In genomic region chr3:40996827-40997710, GRCh38 we compare ENCODE assay signal across 23 cellular contexts.
DNase-seq lines count a peak whose midpoint lies in the region; ATAC-seq and TF ChIP-seq lines count a peak whose summit lies in the region.
"Had no signal": no experiment of that assay in that cellular context is flagged by ENCODE, and none has a peak within 500 bp of the region (broad histone marks: within the 10 kb centered on the region; RNA-seq: fewer than 3 reads in every experiment).

No MANE protein-coding gene starts in this region.

- H3K27ac ChIP-seq in SK-N-SH (ENCODE audit: low read depth in 2 of 2, low read length in 1 of 2): no peak overlapping the region
- peak overlapping the region; percentile 78 for H3K27ac ChIP-seq in mesendoderm (ENCODE audit: low read depth, low read length)
- H3K27ac ChIP-seq in esophagus muscularis mucosa (replicated peaks in 1 of 4): no peak overlapping the region
- H3K27ac ChIP-seq: 22Rv1, dorsolateral prefrontal cortex, lower lobe of right lung, neutrophil, suprapubic skin, VCaP had no signal

- no peak for ATAC-seq in SK-N-SH treated with all-trans-retinoic acid at 6 μM for 48 hours

- DNase-seq in SK-N-SH (peak; percentile 11), choroid plexus epithelial cell (ENCODE audit: low read depth) (peak; percentile 69), mesendoderm (peak; percentile 85), GM19238 (ENCODE audit: insufficient read length, low spot score) (no peak), esophagus muscularis mucosa (ENCODE audit: extremely low spot score) (no peak), mucosa of gallbladder (ENCODE audit: low spot score) (no peak)
- no peak for DNase-seq in activated effector memory CD4-positive, alpha-beta T cell treated with Interleukin-2 at 50 U/mL for 16 hours
- DNase-seq: activated CD4-positive, alpha-beta T cell treated with anti-CD3 and anti-CD28 coated beads for 48 hours; activated CD8-positive, alpha-beta memory T cell treated with anti-CD3 and anti-CD28 coated beads for 24 hours; activated gamma-delta T cell; activated T-cell treated with anti-CD3 and anti-CD28 coated beads, Interleukin-2, amount 50 U/mL, for 1 hour; Calu3; Kasumi-1; lower lobe of right lung; NCI-H146; NCI-H510A; stimulated activated naive CD4-positive, alpha-beta T cell had no signal

- no peak overlapping the region for H2AFZ ChIP-seq in SK-N-SH (ENCODE audit: low read depth)

- CTCF ChIA-PET in SK-N-SH (lab: Yijun Ruan, JAX): interaction anchor here (0.7 to 1.9 kb wide), 5 partner anchors 11 to 723 kb away, joined by 3 to 5 read pairs (median 3); no protein-coding TSS in a partner anchor

- no peak overlapping the region for H3K4me2 ChIP-seq in SK-N-SH
- no peak overlapping the region for H3K4me2 ChIP-seq in mesendoderm (ENCODE audit: low read length)

- no peaks in the 10 kb centered on the region for H3K27me3 ChIP-seq in SK-N-SH (ENCODE audit: insufficient read depth)
- no peaks in the 10 kb centered on the region for H3K27me3 ChIP-seq in mesendoderm (ENCODE audit: insufficient read depth, low read length, poor library complexity)
- H3K27me3 ChIP-seq in esophagus muscularis mucosa: no peaks in the 10 kb centered on the region
- H3K27me3 ChIP-seq: dorsolateral prefrontal cortex, neutrophil, suprapubic skin had no signal

- H3K4me1 ChIP-seq in SK-N-SH (ENCODE audit: control insufficient read depth in 1 of 2, insufficient read depth in 2 of 2, low read depth in 1 of 2, low read length in 1 of 2) (peaks cover 0 to 30% of the 10 kb centered on the region in 2 experiments; a peak in 1 of 4 replicates), mesendoderm (ENCODE audit: control insufficient read depth, low read depth, low read length) (peaks cover 8% of the 10 kb centered on the region), esophagus muscularis mucosa (peaks cover 10 to 23% (median 13%) of the 10 kb centered on the region in 4 donors)

- H3K4me3 ChIP-seq in SK-N-SH (ENCODE audit: low read depth in 2 of 2, low read length in 1 of 2): no peak overlapping the region
- no peak overlapping the region for H3K4me3 ChIP-seq in choroid plexus epithelial cell (ENCODE audit: low read depth, low read length)
- no peak overlapping the region for H3K4me3 ChIP-seq in mesendoderm (ENCODE audit: low read length)
- H3K4me3 ChIP-seq in esophagus muscularis mucosa: no peak overlapping the region
- H3K4me3 ChIP-seq: dorsolateral prefrontal cortex, lower lobe of right lung, suprapubic skin had no signal

- H4K5ac ChIP-seq in mesendoderm (ENCODE audit: low read length): no peak overlapping the region

- no peak for TF ChIP-seq EP300 in SK-N-SH (IDR thresholded peaks at IDR 0.05; ENCODE audit: borderline replicate concordance in 1 of 2, low read depth in 1 of 2, low read length in 1 of 2)
- no peak for TF ChIP-seq EP300 in esophagus muscularis mucosa (IDR thresholded peaks at IDR 0.05)

- H2AK5ac ChIP-seq in mesendoderm (ENCODE audit: low read length): no peak overlapping the region

- POLR2A ChIA-PET in SK-N-SH (lab: Yijun Ruan, JAX): interaction anchor here (0.7 to 1.6 kb wide), 2 partner anchors 127 to 202 kb away, joined by 4 to 9 read pairs; partner anchors contain the start of gene CTNNB1

- TF ChIP-seq POLR2A in esophagus muscularis mucosa (IDR thresholded peaks at IDR 0.05; ENCODE audit: low read depth): no peak

- TF ChIP-seq CTCF in SK-N-SH (IDR thresholded peaks at IDR 0.05) (no peak), choroid plexus epithelial cell (conservative IDR thresholded peaks at IDR 0.05; ENCODE audit: low read depth, low read length) (no peak), esophagus muscularis mucosa (IDR thresholded peaks at IDR 0.05) (no peak)

- H3K9me3 ChIP-seq in SK-N-SH (no peaks in the 10 kb centered on the region), esophagus muscularis mucosa (no peaks in the 10 kb centered on the region)
- H3K9me3 ChIP-seq: lower lobe of right lung, neutrophil, suprapubic skin had no signal

- H3K56ac ChIP-seq in mesendoderm (ENCODE audit: low read length): peak overlapping the region; percentile 70

- H2BK15ac ChIP-seq in mesendoderm (replicated peaks; ENCODE audit: low read depth): no peak overlapping the region

- no peak for TF ChIP-seq RAD21 in SK-N-SH (IDR thresholded peaks at IDR 0.05; ENCODE audit: low read length)

- peak overlapping the region; percentile 39 for H3K18ac ChIP-seq in mesendoderm (ENCODE audit: low read length)

- no peak overlapping the region for H4K8ac ChIP-seq in mesendoderm (ENCODE audit: low read depth, low read length)

- no peaks in the 10 kb centered on the region for H3K79me1 ChIP-seq in mesendoderm (ENCODE audit: low read length)

- no peak overlapping the region for H3K4ac ChIP-seq in mesendoderm (ENCODE audit: low read depth, low read length)

- no peak overlapping the region for H3K23ac ChIP-seq in mesendoderm (ENCODE audit: low read length)

- no peaks in the 10 kb centered on the region for H4K20me1 ChIP-seq in SK-N-SH (ENCODE audit: insufficient read depth)

- H3K79me2 ChIP-seq in SK-N-SH (ENCODE audit: insufficient read depth): no peaks in the 10 kb centered on the region
- no peaks in the 10 kb centered on the region for H3K79me2 ChIP-seq in mesendoderm (ENCODE audit: control insufficient read depth, insufficient read depth, low read length)

- H2BK120ac ChIP-seq in mesendoderm (ENCODE audit: low read depth, low read length): no peak overlapping the region

- H3F3A ChIP-seq in SK-N-SH (replicated peaks; ENCODE audit: insufficient read depth): no peaks in the 10 kb centered on the region

- intact Hi-C loops in esophagus muscularis mucosa (cut with DNase I): no loop called here

- H2BK5ac ChIP-seq in mesendoderm (ENCODE audit: low read length): peak overlapping the region; percentile 28

- WGBS in SK-N-SH (ENCODE audit: low lambda C conversion rate): 44% methylated on average over 5 of the region's 6 CpGs
- WGBS in mesendoderm (ENCODE audit: extremely low coverage, insufficient coverage, low lambda C conversion rate): no CpG with 5 or more reads among the region's 6 CpGs
- WGBS in esophagus muscularis mucosa: 90% methylated on average over 5 of the region's 6 CpGs

- H3K36me3 ChIP-seq in SK-N-SH (replicated peaks in 1 of 2; ENCODE audit: control insufficient read depth in 1 of 2, insufficient read depth in 2 of 2, low read length in 1 of 2): no peaks in the 10 kb centered on the region
- no peaks in the 10 kb centered on the region for H3K36me3 ChIP-seq in mesendoderm (ENCODE audit: control insufficient read depth, insufficient read depth, low read length)
- no peaks in the 10 kb centered on the region for H3K36me3 ChIP-seq in esophagus muscularis mucosa
- H3K36me3 ChIP-seq: lower lobe of right lung, neutrophil, suprapubic skin had no signal

- no peaks in the 10 kb centered on the region for H3K9me2 ChIP-seq in SK-N-SH

- H3K9ac ChIP-seq in SK-N-SH (no peak overlapping the region), mesendoderm (ENCODE audit: low read length) (no peak overlapping the region)

TF ChIP-seq in SK-N-SH, 30 proteins besides CTCF, POLR2A, EP300 and RAD21 (continues in another document):
- TF ChIP-seq EZH2phosphoT487 (IDR thresholded peaks at IDR 0.05; ENCODE audit: borderline replicate concordance, low read depth) (no peak), RXRA (IDR thresholded peaks at IDR 0.05; ENCODE audit: borderline replicate concordance, low read depth) (no peak), MAX (IDR thresholded peaks at IDR 0.05; ENCODE audit: low read depth) (no peak), FOSL2 (IDR thresholded peaks at IDR 0.05; ENCODE audit: borderline replicate concordance, low read depth) (no peak), TEAD4 (IDR thresholded peaks at IDR 0.05; ENCODE audit: borderline replicate concordance, insufficient read depth) (no peak), USF1 (IDR thresholded peaks at IDR 0.05; ENCODE audit: borderline replicate concordance, low read depth) (no peak), GABPA (IDR thresholded peaks at IDR 0.05; ENCODE audit: low read depth) (no peak), TCF12 (IDR thresholded peaks at IDR 0.05) (no peak)

TF ChIP-seq in SK-N-SH treated with all-trans-retinoic acid at 6 μM for 48 hours, 23 proteins besides CTCF, POLR2A, EP300 and RAD21:
- TF ChIP-seq TSHZ2 (CRISPR knock-in tag; IDR thresholded peaks at IDR 0.05): no peak
- no peak for TF ChIP-seq ZNF565 (CRISPR knock-in tag; conservative IDR thresholded peaks at IDR 0.05; ENCODE audit: low read depth)
TF ChIP-seq in SK-N-SH treated with all-trans-retinoic acid at 6 μM for 48 hours: peak in this region for 0.

Comparison
In these comparisons a context has a peak if more than half of its experiments do, and no peak if none do; other contexts are left out.
1. DNase-seq: peak in SK-N-SH (single experiment), choroid plexus epithelial cell (single experiment) and mesendoderm (single experiment); none in GM19238 (single experiment), activated effector memory CD4-positive, alpha-beta T cell treated with Interleukin-2 at 50 U/mL for 16 hours (single experiment), esophagus muscularis mucosa (single experiment) and mucosa of gallbladder (single experiment).